In the genomic region with DNA sequence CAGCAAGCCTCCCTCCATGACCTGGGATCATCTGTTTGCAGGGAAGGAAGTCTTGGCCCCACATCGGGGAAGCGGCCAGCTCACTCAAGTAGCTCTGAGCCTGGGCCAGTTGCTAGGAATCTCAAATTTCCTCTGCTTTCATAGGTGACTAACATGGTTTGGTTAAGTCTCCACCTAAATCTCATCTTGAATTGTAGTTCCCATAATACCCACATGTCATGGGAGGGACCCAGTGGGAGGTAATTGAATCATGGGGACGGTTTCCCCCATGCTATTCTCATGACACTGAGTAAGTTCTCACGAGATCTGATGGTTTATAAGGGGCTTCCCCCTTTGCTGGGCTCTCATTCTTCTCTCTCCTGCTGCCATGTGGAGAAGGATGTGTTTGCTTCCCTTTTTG, we compare ENCODE assay signal across 31 cellular contexts.
DNase-seq lines count a peak whose midpoint lies in the region; ATAC-seq, FAIRE-seq and TF ChIP-seq lines count a peak whose summit lies in the region.
"Had no signal": no experiment of that assay in that cellular context is flagged by ENCODE, and none has a peak within 500 bp of the region (broad histone marks: within the 10 kb centered on the region; RNA-seq: fewer than 3 reads in every experiment).

No MANE protein-coding gene starts in this region.

- no peak overlapping the region for H3K4me3 ChIP-seq in astrocyte (ENCODE audit: insufficient read depth, low read depth, low read length)
- H3K4me3 ChIP-seq: ascending aorta, GM23338, Peyer's patch, smooth muscle cell had no signal

- no peaks in the 10 kb centered on the region for H4K20me1 ChIP-seq in astrocyte (ENCODE audit: insufficient read depth, low read length)

- H3K79me2 ChIP-seq in astrocyte (ENCODE audit: insufficient read depth, low read length) = no peaks in the 10 kb centered on the region
- H3K79me2 ChIP-seq: parathyroid adenoma had no signal

- intact Hi-C loops in activated CD8-positive, alpha-beta T cell treated with anti-CD3 and anti-CD28 coated beads for 36 hours (cut with micrococcal nuclease) = no loop called here

- H3K9me3 ChIP-seq in astrocyte (ENCODE audit: insufficient read depth, low read depth, low read length) = no peaks in the 10 kb centered on the region
- H3K9me3 ChIP-seq: ascending aorta, Peyer's patch had no signal

- H3K27ac ChIP-seq in astrocyte (ENCODE audit: low read depth, low read length) = no peak overlapping the region
- H3K27ac ChIP-seq: ascending aorta, parathyroid adenoma, Peyer's patch, VCaP had no signal

- H3K4me2 ChIP-seq in astrocyte (ENCODE audit: low read length) = no peak overlapping the region
- H3K4me2 ChIP-seq: GM23338, smooth muscle cell had no signal

- no peak for TF ChIP-seq CTCF in activated CD8-positive, alpha-beta T cell treated with anti-CD3 and anti-CD28 coated beads for 36 hours (IDR thresholded peaks at IDR 0.05)
- TF ChIP-seq CTCF in astrocyte (IDR thresholded peaks at IDR 0.05; ENCODE audit: insufficient read depth, low read depth, low read length) = no peak

- H3K4me1 ChIP-seq in astrocyte (ENCODE audit: insufficient read depth, low read length) = peaks cover 12% of the 10 kb centered on the region
- H3K4me1 ChIP-seq: ascending aorta, parathyroid adenoma had no signal

- DNase-seq in activated CD8-positive, alpha-beta T cell treated with anti-CD3 and anti-CD28 coated beads for 36 hours = no peak
- no peak for DNase-seq in activated CD8-positive, alpha-beta T cell treated with anti-CD3 and anti-CD28 coated beads, Interleukin-2, amount 10 ng/mL, durations not matched to agents 7 days and 5 days
- no peak for DNase-seq in stimulated activated naive CD8-positive, alpha-beta T cell treated with anti-CD3 and anti-CD28 coated beads, Interleukin-15, Interleukin-2, amounts not matched to agents 100 U/mL and 50 U/mL, for 24 hours
- no peak for DNase-seq in stimulated activated naive CD8-positive, alpha-beta T cell treated with anti-CD3 and anti-CD28 coated beads, Interleukin-15, amount 100 ng/mL, for 72 hours
- DNase-seq in astrocyte (ENCODE audit: low read depth) (peak; percentile 25), stromal cell of bone marrow (ENCODE audit: low read depth) (peak; percentile 48), SIG-M5 (lab: John Stamatoyannopoulos, UW) (no peak), COLO829 (ENCODE audit: low spot score) (no peak)
- DNase-seq: CD8-positive, alpha-beta T cell; central memory CD4-positive, alpha-beta T cell; effector memory CD8-positive, alpha-beta T cell; erythroblast; foreskin fibroblast; left ventricle myocardium superior; NCI-H1048; NCI-H2107; NCI-H446; NCI-H774; Peyer's patch; substantia nigra; SW 1271; T-helper 9 cell; trophoblast cell had no signal

- FAIRE-seq in astrocyte (lab: Jason Lieb, UNC) = no peak
- FAIRE-seq: keratinocyte had no signal

- no peaks in the 10 kb centered on the region for H3K27me3 Mint-ChIP-seq in activated CD8-positive, alpha-beta T cell treated with anti-CD3 and anti-CD28 coated beads for 36 hours
- no peaks in the 10 kb centered on the region for H3K27me3 Mint-ChIP-seq in activated CD8-positive, alpha-beta T cell treated with anti-CD3 and anti-CD28 coated beads, Interleukin-2, amount 10 ng/mL, durations not matched to agents 7 days and 5 days (ENCODE audit: low read depth)
- H3K27me3 Mint-ChIP-seq in stimulated activated naive CD8-positive, alpha-beta T cell treated with anti-CD3 and anti-CD28 coated beads, Interleukin-15, amount 100 ng/mL, for 72 hours = no peaks in the 10 kb centered on the region
- peaks cover 22% of the 10 kb centered on the region for H3K27me3 Mint-ChIP-seq in astrocyte (ENCODE audit: low read depth, unreplicated experiment)
- H3K27me3 Mint-ChIP-seq: activated naive CD4-positive, alpha-beta T cell treated with anti-CD3 and anti-CD28 coated beads, Interleukin-2, amount 50 U/mL, for 24 hours; effector memory CD8-positive, alpha-beta T cell had no signal

- H3K4me1 Mint-ChIP-seq in activated CD8-positive, alpha-beta T cell treated with anti-CD3 and anti-CD28 coated beads for 36 hours (ENCODE audit: low read depth) = peaks cover 36% of the 10 kb centered on the region
- H3K4me1 Mint-ChIP-seq in activated CD8-positive, alpha-beta T cell treated with anti-CD3 and anti-CD28 coated beads, Interleukin-2, amount 10 ng/mL, durations not matched to agents 7 days and 5 days (ENCODE audit: low read depth) = peaks cover 16% of the 10 kb centered on the region
- peaks cover 45% of the 10 kb centered on the region for H3K4me1 Mint-ChIP-seq in stimulated activated naive CD8-positive, alpha-beta T cell treated with anti-CD3 and anti-CD28 coated beads, Interleukin-15, amount 100 ng/mL, for 72 hours
- H3K4me1 Mint-ChIP-seq in astrocyte (ENCODE audit: low read depth, unreplicated experiment) = no peaks in the 10 kb centered on the region
- H3K4me1 Mint-ChIP-seq: neural crest cell had no signal

- ATAC-seq in activated CD8-positive, alpha-beta T cell treated with anti-CD3 and anti-CD28 coated beads for 36 hours = peak; percentile 25
- ATAC-seq in activated CD8-positive, alpha-beta T cell treated with anti-CD3 and anti-CD28 coated beads, Interleukin-2, amount 10 ng/mL, durations not matched to agents 7 days and 5 days = no peak
- ATAC-seq in stimulated activated naive CD8-positive, alpha-beta T cell treated with anti-CD3 and anti-CD28 coated beads, Interleukin-15, Interleukin-2, amounts not matched to agents 100 U/mL and 50 U/mL, for 24 hours = peak; percentile 32
- no peak for ATAC-seq in stimulated activated naive CD8-positive, alpha-beta T cell treated with anti-CD3 and anti-CD28 coated beads, Interleukin-15, amount 100 ng/mL, for 72 hours
- ATAC-seq: CD8-positive, alpha-beta T cell; effector memory CD8-positive, alpha-beta T cell; GM23338; left ventricle myocardium superior had no signal

- H3K9me3 Mint-ChIP-seq in activated CD8-positive, alpha-beta T cell treated with anti-CD3 and anti-CD28 coated beads for 36 hours = peaks cover 8% of the 10 kb centered on the region
- no peaks in the 10 kb centered on the region for H3K9me3 Mint-ChIP-seq in activated CD8-positive, alpha-beta T cell treated with anti-CD3 and anti-CD28 coated beads, Interleukin-2, amount 10 ng/mL, durations not matched to agents 7 days and 5 days (ENCODE audit: insufficient read depth)
- H3K9me3 Mint-ChIP-seq in stimulated activated naive CD8-positive, alpha-beta T cell treated with anti-CD3 and anti-CD28 coated beads, Interleukin-15, amount 100 ng/mL, for 72 hours = peaks cover 6 to 9% of the 10 kb centered on the region in 2 donors
- H3K9me3 Mint-ChIP-seq in astrocyte (ENCODE audit: unreplicated experiment) = peaks cover 2% of the 10 kb centered on the region
- H3K9me3 Mint-ChIP-seq: activated naive CD4-positive, alpha-beta T cell treated with anti-CD3 and anti-CD28 coated beads, Interleukin-2, amount 50 U/mL, for 24 hours; CD8-positive, alpha-beta T cell; effector memory CD8-positive, alpha-beta T cell; GM23338; neural crest cell had no signal

- CTCF ChIA-PET in activated CD8-positive, alpha-beta T cell treated with anti-CD3 and anti-CD28 coated beads for 36 hours (lab: Charles Lee) = no interaction called here
- CTCF ChIA-PET in activated CD8-positive, alpha-beta T cell treated with anti-CD3 and anti-CD28 coated beads, Interleukin-2, amount 10 ng/mL, durations not matched to agents 7 days and 5 days (lab: Charles Lee) = no interaction called here

- no peaks in the 10 kb centered on the region for H3K27me3 ChIP-seq in astrocyte (ENCODE audit: insufficient read depth, low read length)
- H3K27me3 ChIP-seq: ascending aorta, Peyer's patch had no signal

- peaks cover 4% of the 10 kb centered on the region for H3K36me3 Mint-ChIP-seq in activated CD8-positive, alpha-beta T cell treated with anti-CD3 and anti-CD28 coated beads for 36 hours (ENCODE audit: low read depth)
- H3K36me3 Mint-ChIP-seq in activated CD8-positive, alpha-beta T cell treated with anti-CD3 and anti-CD28 coated beads, Interleukin-2, amount 10 ng/mL, durations not matched to agents 7 days and 5 days (ENCODE audit: low read depth) = no peaks in the 10 kb centered on the region
- no peaks in the 10 kb centered on the region for H3K36me3 Mint-ChIP-seq in astrocyte (ENCODE audit: low read depth, unreplicated experiment)
- H3K36me3 Mint-ChIP-seq: CD8-positive, alpha-beta T cell had no signal

- no peak overlapping the region for H3K27ac Mint-ChIP-seq in activated CD8-positive, alpha-beta T cell treated with anti-CD3 and anti-CD28 coated beads for 36 hours
- H3K27ac Mint-ChIP-seq in activated CD8-positive, alpha-beta T cell treated with anti-CD3 and anti-CD28 coated beads, Interleukin-2, amount 10 ng/mL, durations not matched to agents 7 days and 5 days = no peak overlapping the region
- peak overlapping the region in 1 of 2 donors; percentile 63 for H3K27ac Mint-ChIP-seq in stimulated activated naive CD8-positive, alpha-beta T cell treated with anti-CD3 and anti-CD28 coated beads, Interleukin-15, amount 100 ng/mL, for 72 hours
- H3K27ac Mint-ChIP-seq in astrocyte (ENCODE audit: unreplicated experiment) = no peak overlapping the region
- H3K27ac Mint-ChIP-seq: activated naive CD4-positive, alpha-beta T cell treated with anti-CD3 and anti-CD28 coated beads, Interleukin-2, amount 50 U/mL, for 24 hours; CD8-positive, alpha-beta T cell; GM23338 had no signal

- H3K36me3 ChIP-seq in astrocyte (ENCODE audit: insufficient read depth, low read length) = no peaks in the 10 kb centered on the region
- H3K36me3 ChIP-seq: ascending aorta, Peyer's patch had no signal

- no peak overlapping the region for H3K4me3 Mint-ChIP-seq in activated CD8-positive, alpha-beta T cell treated with anti-CD3 and anti-CD28 coated beads for 36 hours
- H3K4me3 Mint-ChIP-seq in activated CD8-positive, alpha-beta T cell treated with anti-CD3 and anti-CD28 coated beads, Interleukin-2, amount 10 ng/mL, durations not matched to agents 7 days and 5 days = no peak overlapping the region
- H3K4me3 Mint-ChIP-seq in stimulated activated naive CD8-positive, alpha-beta T cell treated with anti-CD3 and anti-CD28 coated beads, Interleukin-15, amount 100 ng/mL, for 72 hours = no peak overlapping the region
- no peak overlapping the region for H3K4me3 Mint-ChIP-seq in astrocyte (ENCODE audit: unreplicated experiment)
- H3K4me3 Mint-ChIP-seq: activated naive CD4-positive, alpha-beta T cell treated with anti-CD3 and anti-CD28 coated beads, Interleukin-2, amount 50 U/mL, for 24 hours; CD8-positive, alpha-beta T cell; effector memory CD8-positive, alpha-beta T cell; GM23338; neural crest cell had no signal

- POLR2A ChIA-PET in activated CD8-positive, alpha-beta T cell treated with anti-CD3 and anti-CD28 coated beads for 36 hours (lab: Charles Lee) = no interaction called here
- POLR2A ChIA-PET in activated CD8-positive, alpha-beta T cell treated with anti-CD3 and anti-CD28 coated beads, Interleukin-2, amount 10 ng/mL, durations not matched to agents 7 days and 5 days (lab: Charles Lee) = no interaction called here

- no peak overlapping the region for H3K9ac ChIP-seq in astrocyte (ENCODE audit: low read length)
- H3K9ac ChIP-seq: parathyroid adenoma had no signal

- no peak overlapping the region for H2AFZ ChIP-seq in astrocyte (ENCODE audit: low read depth, low read length)
- H2AFZ ChIP-seq: GM23338, parathyroid adenoma had no signal

Comparison
In these comparisons a context has a peak if more than half of its experiments do, and no peak if none do; other contexts are left out.
1. ATAC-seq: peak in activated CD8-positive, alpha-beta T cell treated with anti-CD3 and anti-CD28 coated beads for 36 hours (single experiment) and stimulated activated naive CD8-positive, alpha-beta T cell treated with anti-CD3 and anti-CD28 coated beads, Interleukin-15, Interleukin-2, amounts not matched to agents 100 U/mL and 50 U/mL, for 24 hours (single experiment); none in activated CD8-positive, alpha-beta T cell treated with anti-CD3 and anti-CD28 coated beads, Interleukin-2, amount 10 ng/mL, durations not matched to agents 7 days and 5 days (single experiment) and stimulated activated naive CD8-positive, alpha-beta T cell treated with anti-CD3 and anti-CD28 coated beads, Interleukin-15, amount 100 ng/mL, for 72 hours (single experiment).
2. DNase-seq: peak in astrocyte (single experiment) and stromal cell of bone marrow (single experiment); none in activated CD8-positive, alpha-beta T cell treated with anti-CD3 and anti-CD28 coated beads for 36 hours (single experiment), activated CD8-positive, alpha-beta T cell treated with anti-CD3 and anti-CD28 coated beads, Interleukin-2, amount 10 ng/mL, durations not matched to agents 7 days and 5 days (single experiment), stimulated activated naive CD8-positive, alpha-beta T cell treated with anti-CD3 and anti-CD28 coated beads, Interleukin-15, Interleukin-2, amounts not matched to agents 100 U/mL and 50 U/mL, for 24 hours (single experiment), stimulated activated naive CD8-positive, alpha-beta T cell treated with anti-CD3 and anti-CD28 coated beads, Interleukin-15, amount 100 ng/mL, for 72 hours (0 of 2), SIG-M5 (single experiment) and COLO829 (single experiment).